Comparison of ENCODE assay signal across 39 cellular contexts in the genomic region with DNA sequence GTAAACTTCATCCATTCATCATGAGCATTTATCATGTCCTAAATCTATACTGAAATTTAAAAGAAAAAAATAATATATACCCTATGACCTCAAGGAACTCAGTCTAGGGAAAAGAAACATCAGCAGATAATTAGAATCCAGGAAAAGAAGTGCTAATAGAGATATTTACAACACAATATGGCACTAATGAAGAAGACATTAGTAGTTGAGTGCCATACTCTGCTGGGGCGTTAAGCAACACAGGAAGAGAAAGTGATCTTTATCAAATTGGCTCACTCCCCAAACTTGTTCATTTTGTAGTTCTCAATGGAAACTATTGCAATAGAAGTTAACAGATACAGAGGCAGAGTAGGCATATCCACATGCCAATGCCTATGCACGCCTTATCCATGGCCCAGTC. TPM values are rescaled to one million over a fixed set of nuclear protein-coding genes. Genes with fewer than 3 reads are reported as not detected.
"Had no signal": no experiment of that assay in that cellular context is flagged by ENCODE, and none has a peak within 500 bp of the region (broad histone marks: within the 10 kb centered on the region; RNA-seq: fewer than 3 reads in every experiment).

No MANE protein-coding gene starts in this region.

- H3K79me2 ChIP-seq: hepatocyte had no signal

- H3K4me3 Mint-ChIP-seq: activated B cell treated with CpG ODN at 0.5 μM for 24 hours; activated CD8-positive, alpha-beta T cell treated with anti-CD3 and anti-CD28 coated beads for 36 hours; activated naive CD8-positive, alpha-beta T cell; activated T-cell treated with anti-CD3 and anti-CD28 coated beads, Interleukin-2, amount 50 U/mL, for 4 hours; activated T-helper 17 cell treated with anti-CD3 and anti-CD28 coated beads, Interleukin-2, amount 50 U/mL, for 72 hours; central memory CD8-positive, alpha-beta T cell; dendritic cell treated with granulocyte-macrophage colony-stimulating factor and Interleukin-4, amounts not matched to agents 40 ng/mL and 50 ng/mL, for 4 days; endodermal cell had no signal

- H3K9me3 Mint-ChIP-seq: activated T-cell treated with anti-CD3 and anti-CD28 coated beads, Interleukin-2, amount 50 U/mL, for 4 hours; activated T-helper 17 cell treated with anti-CD3 and anti-CD28 coated beads, Interleukin-2, amount 50 U/mL, for 72 hours; dendritic cell treated with granulocyte-macrophage colony-stimulating factor and Interleukin-4, amounts not matched to agents 40 ng/mL and 50 ng/mL, for 4 days; endodermal cell had no signal

- H3K4me1 Mint-ChIP-seq: activated B cell treated with CpG ODN at 0.5 μM for 24 hours; activated T-helper 17 cell treated with anti-CD3 and anti-CD28 coated beads, Interleukin-2, amount 50 U/mL, for 72 hours; central memory CD8-positive, alpha-beta T cell had no signal

- H3K27me3 Mint-ChIP-seq: activated B cell treated with CpG ODN at 0.5 μM for 24 hours; activated CD8-positive, alpha-beta T cell treated with anti-CD3 and anti-CD28 coated beads for 36 hours; activated naive CD8-positive, alpha-beta T cell; activated T-helper 17 cell treated with anti-CD3 and anti-CD28 coated beads, Interleukin-2, amount 50 U/mL, for 72 hours; central memory CD8-positive, alpha-beta T cell; dendritic cell treated with granulocyte-macrophage colony-stimulating factor and Interleukin-4, amounts not matched to agents 40 ng/mL and 50 ng/mL, for 4 days had no signal

- H3K36me3 ChIP-seq: brain microvascular endothelial cell, esophagus muscularis mucosa, gastroesophageal sphincter, heart right ventricle had no signal

- DNase-seq: activated B cell treated with CpG ODN at 0.5 μM for 24 hours; activated CD4-positive, alpha-beta T cell treated with anti-CD3 and anti-CD28 coated beads for 48 hours; activated CD4-positive, alpha-beta T cell treated with anti-CD3 and anti-CD28 coated beads, Interleukin-2, amount 50 U/mL, for 1 hour; activated CD4-positive, alpha-beta T cell treated with anti-CD3 and anti-CD28 coated beads, Interleukin-2, amount 50 U/mL, for 48 hours; activated CD8-positive, alpha-beta memory T cell treated with anti-CD3 and anti-CD28 coated beads for 24 hours; activated CD8-positive, alpha-beta T cell treated with anti-CD3 and anti-CD28 coated beads for 36 hours; activated effector memory CD4-positive, alpha-beta T cell treated with Interleukin-2 at 50 U/mL for 16 hours; activated gamma-delta T cell treated with Interleukin-2 at 50 U/mL for 16 hours; activated naive CD4-positive, alpha-beta T cell treated with anti-CD3 and anti-CD28 coated beads, Interleukin-2, amount 50 U/mL, for 16 hours; activated naive CD4-positive, alpha-beta T cell treated with Interleukin-2 at 50 U/mL for 16 hours; activated T-cell treated with anti-CD3 and anti-CD28 coated beads, Interleukin-2, amount 50 U/mL, for 4 hours; amniotic stem cell; anterior cingulate cortex; brain microvascular endothelial cell; dorsolateral prefrontal cortex; effector memory CD4-positive, alpha-beta T cell; endodermal cell; foreskin melanocyte; heart right ventricle; T-helper 2 cell had no signal

- H3K27ac ChIP-seq: brain microvascular endothelial cell, coronary artery, dorsolateral prefrontal cortex, esophagus muscularis mucosa, gastroesophageal sphincter, heart right ventricle, hepatocyte, VCaP had no signal

- H3K4me1 ChIP-seq: esophagus muscularis mucosa, gastroesophageal sphincter, heart right ventricle had no signal

- H3K36me3 Mint-ChIP-seq: activated naive CD8-positive, alpha-beta T cell had no signal

- H3K4me3 ChIP-seq: coronary artery, dorsolateral prefrontal cortex, esophagus muscularis mucosa, gastroesophageal sphincter, heart right ventricle, hepatocyte had no signal

- H3K27ac Mint-ChIP-seq: activated B cell treated with CpG ODN at 0.5 μM for 24 hours; activated CD8-positive, alpha-beta T cell treated with anti-CD3 and anti-CD28 coated beads for 36 hours; activated naive CD8-positive, alpha-beta T cell; activated T-helper 17 cell treated with anti-CD3 and anti-CD28 coated beads, Interleukin-2, amount 50 U/mL, for 72 hours; dendritic cell treated with granulocyte-macrophage colony-stimulating factor and Interleukin-4, amounts not matched to agents 40 ng/mL and 50 ng/mL, for 4 days; endodermal cell had no signal

- H3K9me3 ChIP-seq: esophagus muscularis mucosa, gastroesophageal sphincter had no signal

- FAIRE-seq: astrocyte, bronchial epithelial cell, TTC549 had no signal

- H3K4me2 ChIP-seq: hepatocyte had no signal

- ATAC-seq: activated CD4-positive, CD25-positive, alpha-beta regulatory T cell treated with anti-CD3 and anti-CD28 coated beads, Interleukin-2, amount 50 U/mL, for 24 hours; activated CD8-positive, alpha-beta T cell treated with anti-CD3 and anti-CD28 coated beads for 36 hours; activated T-cell treated with anti-CD3 and anti-CD28 coated beads, Interleukin-2, amount 50 U/mL, for 4 hours; activated T-helper 17 cell treated with anti-CD3 and anti-CD28 coated beads, Interleukin-2, amount 50 U/mL, for 72 hours; gastroesophageal sphincter; heart right ventricle had no signal

- H2AFZ ChIP-seq: hepatocyte had no signal

- H3K27me3 ChIP-seq: brain microvascular endothelial cell, dorsolateral prefrontal cortex, esophagus muscularis mucosa, gastroesophageal sphincter, heart right ventricle, hepatocyte had no signal

RNA-seq across cellular contexts. Expression of a gene that starts 27.5 kb away (rescaled TPM):
- total RNA-seq: activated B cell treated with CpG ODN at 0.5 μM for 24 hours; activated CD8-positive, alpha-beta T cell treated with anti-CD3 and anti-CD28 coated beads for 36 hours; activated T-cell treated with anti-CD3 and anti-CD28 coated beads, Interleukin-2, amount 50 U/mL, for 4 hours; activated T-helper 17 cell treated with anti-CD3 and anti-CD28 coated beads, Interleukin-2, amount 50 U/mL, for 72 hours; astrocyte; bronchial epithelial cell; cardiac septum; endodermal cell; epithelial cell of proximal tubule; esophagus muscularis mucosa; fibroblast of lung; fibroblast of villous mesenchyme; glomerular endothelial cell; heart right ventricle; hepatocyte had no signal
- polyA plus RNA-seq: adipose tissue, fibroblast of lung, heart right ventricle, hepatocyte had no signal
